1 cellular context compared by ENCODE assay signal in genomic region chr1:224881308-224881692, GRCh38. TPM values are rescaled to one million over a fixed set of nuclear protein-coding genes. Genes with fewer than 3 reads are reported as not detected.
"Had no signal": no experiment of that assay in that cellular context is flagged by ENCODE, and none has a peak within 500 bp of the region (broad histone marks: within the 10 kb centered on the region; RNA-seq: fewer than 3 reads in every experiment).

No MANE protein-coding gene starts in this region.

RNA-seq across cellular contexts. Expression of gene DNAH14, which starts 48.2 kb away (rescaled TPM):
- total RNA-seq: activated B cell treated with CpG ODN at 0.5 μM for 24 hours had no signal
